In the genomic region with DNA sequence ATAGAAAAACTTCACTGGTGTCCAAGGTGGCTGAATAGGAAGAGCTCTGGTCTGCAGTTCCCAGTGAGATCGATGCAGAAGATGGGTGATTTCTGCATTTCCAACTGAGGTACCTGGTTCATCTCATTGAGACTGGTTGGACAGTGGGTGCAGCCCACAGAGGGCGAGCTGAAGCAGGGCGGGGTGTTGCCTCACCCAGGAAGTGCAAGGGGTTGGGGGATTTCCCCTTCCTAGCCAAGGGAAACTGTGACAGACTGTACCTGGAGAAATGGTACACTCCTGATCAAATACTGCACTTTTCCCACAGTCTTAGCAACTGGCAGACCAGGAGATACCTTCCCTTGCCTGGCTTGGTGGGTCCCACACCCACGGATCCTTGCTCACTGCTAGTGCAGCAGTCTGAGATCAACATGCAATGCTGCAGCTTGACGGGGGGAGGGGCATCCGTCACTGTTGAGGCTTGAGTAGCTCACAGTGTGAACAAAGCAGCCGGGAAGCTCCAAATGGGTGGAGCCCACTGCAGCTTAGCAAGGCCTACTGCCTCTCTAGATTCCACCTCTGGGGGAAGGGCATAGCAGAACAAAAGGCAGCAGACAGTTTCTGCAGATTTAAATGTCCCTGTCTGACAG, we compare ENCODE assay signal across 7 cellular contexts.
A peak's percentile ranks its signal among the peaks of the same experiment; 100 is the strongest.
DNase-seq lines count a peak whose midpoint lies in the region; ATAC-seq and TF ChIP-seq lines count a peak whose summit lies in the region.
"Not testable (repeated sequence)": the region's sequence is repeated elsewhere in the genome, so short reads cannot be mapped to it uniquely, and the experiment has no call there.

No MANE protein-coding gene starts in this region.

- CTCF ChIA-PET in WTC11 (lab: Charles Lee) = interaction anchor here (1.2 to 1.6 kb wide), 3 partner anchors 12 to 194 kb away, joined by 3 to 7 read pairs (median 5); no protein-coding TSS in a partner anchor

- H3K27ac Mint-ChIP-seq in WTC11 = peak overlapping the region; percentile 69; the same call in 1 of the 2 replicates
- H3K27ac Mint-ChIP-seq in nephron progenitor cell = not testable (repeated sequence)

- not testable (repeated sequence) for H3K4me1 ChIP-seq in iPS-15b (ENCODE audit: control insufficient read depth, insufficient read depth, low read length)

- ATAC-seq in WTC11 = peak; percentile 100

- not testable (repeated sequence) for H3K9me3 ChIP-seq in iPS-15b (ENCODE audit: control insufficient read depth, insufficient read depth, low read length)

- peak; percentile 94 for DNase-seq in ELF-1 (ENCODE audit: low read depth, low spot score)
- peak; percentile 56 for DNase-seq in Jurkat, Clone E6-1 (ENCODE audit: low read depth, low spot score)
- peak; percentile 73 for DNase-seq in NCI-H510A (lab: John Stamatoyannopoulos, UW)
- peak; percentile 84 for DNase-seq in WTC11 (ENCODE audit: low spot score)
- peak; percentile 93 for DNase-seq in ecto neural progenitor cell (ENCODE audit: low spot score)
- peak; percentile 48 for DNase-seq in nephron progenitor cell

- H3K36me3 Mint-ChIP-seq in WTC11 = peaks cover 42% of the 10 kb centered on the region
- H3K36me3 Mint-ChIP-seq in nephron progenitor cell (ENCODE audit: low read depth) = peaks cover 17% of the 10 kb centered on the region

- not testable (repeated sequence) for H3K27me3 ChIP-seq in iPS-15b (ENCODE audit: control insufficient read depth, insufficient read depth, low read length)

- H3K9me3 Mint-ChIP-seq in WTC11 = peaks cover 48% of the 10 kb centered on the region
- H3K9me3 Mint-ChIP-seq in nephron progenitor cell = peaks cover 61% of the 10 kb centered on the region

- not testable (repeated sequence) for H3K36me3 ChIP-seq in iPS-15b (ENCODE audit: control insufficient read depth, insufficient read depth, low read length)

- H3K4me1 Mint-ChIP-seq in WTC11 (peaks cover 21% of the 10 kb centered on the region), nephron progenitor cell (peaks cover 17% of the 10 kb centered on the region)

- POLR2A ChIA-PET in WTC11 (lab: Charles Lee) = interaction anchor here (0.6 kb wide), 2 partner anchors 21 to 465 kb away, joined by 3 to 4 read pairs; no protein-coding TSS in a partner anchor

- H3K27me3 Mint-ChIP-seq in WTC11 (ENCODE audit: low read depth); nephron progenitor cell (ENCODE audit: low read depth, poor library complexity): not testable (repeated sequence)

- TF ChIP-seq CTCF in WTC11 (IDR thresholded peaks at IDR 0.05); nephron progenitor cell (IDR thresholded peaks at IDR 0.05): not testable (repeated sequence)

- H3K4me3 ChIP-seq in Jurkat, Clone E6-1 (ENCODE audit: low read length); iPS-15b (ENCODE audit: low read depth, low read length): not testable (repeated sequence)

- H3K9ac ChIP-seq in iPS-15b (ENCODE audit: low read depth, low read length) = peak overlapping the region; percentile 60

- H3K4me3 Mint-ChIP-seq in WTC11 = peak overlapping the region; percentile 38; the same call in 1 of the 2 replicates
- not testable (repeated sequence) for H3K4me3 Mint-ChIP-seq in nephron progenitor cell

TF ChIP-seq in WTC11, 78 proteins besides CTCF, POLR2A, EP300 and RAD21:
- TF ChIP-seq FOXK1 (CRISPR knock-in tag; IDR thresholded peaks at IDR 0.05) (0 out of 2 replicates have a peak, but pooled peaks have one; percentile 58), TEAD1 (CRISPR knock-in tag; IDR thresholded peaks at IDR 0.05) (0 out of 2 replicates have a peak, but pooled peaks have one; percentile 13), SP1 (CRISPR knock-in tag; conservative IDR thresholded peaks at IDR 0.05) (peak; percentile 57), FOXP1 (CRISPR knock-in tag; IDR thresholded peaks at IDR 0.05; ENCODE audit: borderline replicate concordance) (peak; percentile 46; the same call in 1 of the 2 replicates)
- TF ChIP-seq, protein P1, sequence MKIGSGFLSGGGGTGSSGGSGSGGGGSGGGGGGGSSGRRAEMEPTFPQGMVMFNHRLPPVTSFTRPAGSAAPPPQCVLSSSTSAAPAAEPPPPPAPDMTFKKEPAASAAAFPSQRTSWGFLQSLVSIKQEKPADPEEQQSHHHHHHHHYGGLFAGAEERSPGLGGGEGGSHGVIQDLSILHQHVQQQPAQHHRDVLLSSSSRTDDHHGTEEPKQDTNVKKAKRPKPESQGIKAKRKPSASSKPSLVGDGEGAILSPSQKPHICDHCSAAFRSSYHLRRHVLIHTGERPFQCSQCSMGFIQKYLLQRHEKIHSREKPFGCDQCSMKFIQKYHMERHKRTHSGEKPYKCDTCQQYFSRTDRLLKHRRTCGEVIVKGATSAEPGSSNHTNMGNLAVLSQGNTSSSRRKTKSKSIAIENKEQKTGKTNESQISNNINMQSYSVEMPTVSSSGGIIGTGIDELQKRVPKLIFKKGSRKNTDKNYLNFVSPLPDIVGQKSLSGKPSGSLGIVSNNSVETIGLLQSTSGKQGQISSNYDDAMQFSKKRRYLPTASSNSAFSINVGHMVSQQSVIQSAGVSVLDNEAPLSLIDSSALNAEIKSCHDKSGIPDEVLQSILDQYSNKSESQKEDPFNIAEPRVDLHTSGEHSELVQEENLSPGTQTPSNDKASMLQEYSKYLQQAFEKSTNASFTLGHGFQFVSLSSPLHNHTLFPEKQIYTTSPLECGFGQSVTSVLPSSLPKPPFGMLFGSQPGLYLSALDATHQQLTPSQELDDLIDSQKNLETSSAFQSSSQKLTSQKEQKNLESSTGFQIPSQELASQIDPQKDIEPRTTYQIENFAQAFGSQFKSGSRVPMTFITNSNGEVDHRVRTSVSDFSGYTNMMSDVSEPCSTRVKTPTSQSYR (CRISPR knock-in tag; IDR thresholded peaks at IDR 0.05) = peak; percentile 89; the same call in 1 of the 2 replicates
